In the genomic region with DNA sequence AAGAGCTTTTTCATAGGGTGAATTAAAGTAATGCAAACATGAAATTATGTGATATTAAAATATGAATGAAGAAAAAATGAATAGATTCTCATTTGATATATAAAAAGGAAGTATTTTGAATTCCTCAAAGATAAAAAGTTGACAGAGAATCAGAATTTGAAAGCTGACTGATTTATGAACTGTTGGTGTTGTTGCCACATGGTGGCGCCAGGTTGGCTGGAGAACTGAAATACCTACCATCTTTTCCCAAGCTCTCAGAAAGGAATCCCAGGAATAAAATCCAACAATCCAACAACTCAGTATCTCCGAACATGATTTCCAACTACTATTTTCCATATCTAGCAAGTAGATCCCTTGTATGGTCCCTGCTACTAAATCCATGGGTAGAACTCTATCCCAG, we compare ENCODE assay signal across 11 cellular contexts. TPM values are rescaled to one million over a fixed set of nuclear protein-coding genes. Genes with fewer than 3 reads are reported as not detected.
DNase-seq lines count a peak whose midpoint lies in the region; ATAC-seq and TF ChIP-seq lines count a peak whose summit lies in the region.
"Had no signal": no experiment of that assay in that cellular context is flagged by ENCODE, and none has a peak within 500 bp of the region (broad histone marks: within the 10 kb centered on the region; RNA-seq: fewer than 3 reads in every experiment).

No MANE protein-coding gene starts in this region.

- in situ Hi-C loops in transverse colon (cut with MboI; ENCODE audit: low pct_ligation_motif_present in 1 of 4, low pct_unique_long_range_greater_than_20kb in 1 of 4, low sequenced_read_pairs in 3 of 4) = no loop called here

- H3K9me3 ChIP-seq in heart left ventricle (no peaks in the 10 kb centered on the region), right atrium auricular region (no peaks in the 10 kb centered on the region), PC-9 (ENCODE audit: insufficient read depth, low read depth) (no peaks in the 10 kb centered on the region), transverse colon (no peaks in the 10 kb centered on the region)
- H3K9me3 ChIP-seq in CD8-positive, alpha-beta memory T cell (ENCODE audit: low read length) = no peaks in the 10 kb centered on the region

- H3K36me3 Mint-ChIP-seq in glutamatergic neuron (ENCODE audit: unreplicated experiment) = no peaks in the 10 kb centered on the region
- peaks cover 3% of the 10 kb centered on the region for H3K36me3 Mint-ChIP-seq in activated CD8-positive, alpha-beta T cell treated with anti-CD3 and anti-CD28 coated beads, Interleukin-2, amount 10 ng/mL, durations not matched to agents 7 days and 5 days (ENCODE audit: low read depth)
- H3K36me3 Mint-ChIP-seq in CD8-positive, alpha-beta memory T cell = no peaks in the 10 kb centered on the region
- H3K36me3 Mint-ChIP-seq: CD8-positive, alpha-beta T cell had no signal

- no peak overlapping the region for H3K4me2 ChIP-seq in PC-9

- peaks cover 16% of the 10 kb centered on the region for H3K27me3 Mint-ChIP-seq in glutamatergic neuron (ENCODE audit: unreplicated experiment)
- H3K27me3 Mint-ChIP-seq in activated CD8-positive, alpha-beta T cell treated with anti-CD3 and anti-CD28 coated beads, Interleukin-2, amount 10 ng/mL, durations not matched to agents 7 days and 5 days (ENCODE audit: low read depth) = peaks cover 47% of the 10 kb centered on the region
- peaks cover 37 to 54% of the 10 kb centered on the region in 2 donors for H3K27me3 Mint-ChIP-seq in CD8-positive, alpha-beta memory T cell

- 63 to 72% (median 71%) methylated on average over 2 of the region's 2 CpGs for WGBS in heart left ventricle, 4 donors
- 54 to 56% methylated on average over 1 to 2 of the region's 2 CpGs for WGBS in transverse colon (ENCODE audit: low coverage in 1 of 2), 2 donors

- H3K4me1 Mint-ChIP-seq in glutamatergic neuron (ENCODE audit: low read depth, unreplicated experiment) = peaks cover 17% of the 10 kb centered on the region
- peaks cover 15% of the 10 kb centered on the region for H3K4me1 Mint-ChIP-seq in activated CD8-positive, alpha-beta T cell treated with anti-CD3 and anti-CD28 coated beads, Interleukin-2, amount 10 ng/mL, durations not matched to agents 7 days and 5 days (ENCODE audit: low read depth)
- H3K4me1 Mint-ChIP-seq in CD8-positive, alpha-beta memory T cell = peaks cover 9 to 23% (median 16%) of the 10 kb centered on the region in 3 donors

- H3K4me1 ChIP-seq in heart left ventricle (peaks cover 0 to 21% (median 12%) of the 10 kb centered on the region in 12 donors), right atrium auricular region (peaks cover 0 to 17% of the 10 kb centered on the region in 2 donors), PC-9 (replicated peaks; ENCODE audit: insufficient read depth) (no peaks in the 10 kb centered on the region), transverse colon (peaks cover 14 to 25% (median 16%) of the 10 kb centered on the region in 4 donors)
- H3K4me1 ChIP-seq in CD8-positive, alpha-beta memory T cell (ENCODE audit: insufficient read depth, low read length) = no peaks in the 10 kb centered on the region

- no peak overlapping the region for H2AFZ ChIP-seq in PC-9

- H3K36me3 ChIP-seq in heart left ventricle = no peaks in the 10 kb centered on the region
- no peaks in the 10 kb centered on the region for H3K36me3 ChIP-seq in right atrium auricular region
- no peaks in the 10 kb centered on the region for H3K36me3 ChIP-seq in PC-9 (ENCODE audit: low read depth)
- no peaks in the 10 kb centered on the region for H3K36me3 ChIP-seq in transverse colon
- H3K36me3 ChIP-seq in CD8-positive, alpha-beta memory T cell (ENCODE audit: insufficient read depth, low read length) = no peaks in the 10 kb centered on the region

- H3K4me3 ChIP-seq in heart left ventricle = no peak overlapping the region
- H3K4me3 ChIP-seq in right atrium auricular region = no peak overlapping the region
- no peak overlapping the region for H3K4me3 ChIP-seq in PC-9
- no peak overlapping the region for H3K4me3 ChIP-seq in transverse colon
- H3K4me3 ChIP-seq in CD8-positive, alpha-beta memory T cell (ENCODE audit: low read length) = no peak overlapping the region
- H3K4me3 ChIP-seq: skin epidermis had no signal

- no peak for ATAC-seq in heart left ventricle
- no peak for ATAC-seq in activated CD8-positive, alpha-beta T cell treated with anti-CD3 and anti-CD28 coated beads, Interleukin-2, amount 10 ng/mL, durations not matched to agents 7 days and 5 days
- ATAC-seq: CD8-positive, alpha-beta T cell had no signal

- H3K4me3 Mint-ChIP-seq in glutamatergic neuron (ENCODE audit: unreplicated experiment) = no peak overlapping the region
- no peak overlapping the region for H3K4me3 Mint-ChIP-seq in activated CD8-positive, alpha-beta T cell treated with anti-CD3 and anti-CD28 coated beads, Interleukin-2, amount 10 ng/mL, durations not matched to agents 7 days and 5 days
- no peak overlapping the region for H3K4me3 Mint-ChIP-seq in CD8-positive, alpha-beta memory T cell
- H3K4me3 Mint-ChIP-seq: CD8-positive, alpha-beta T cell had no signal

- H3K27ac Mint-ChIP-seq in glutamatergic neuron (ENCODE audit: unreplicated experiment) = no peak overlapping the region
- H3K27ac Mint-ChIP-seq in activated CD8-positive, alpha-beta T cell treated with anti-CD3 and anti-CD28 coated beads, Interleukin-2, amount 10 ng/mL, durations not matched to agents 7 days and 5 days = no peak overlapping the region
- no peak overlapping the region for H3K27ac Mint-ChIP-seq in CD8-positive, alpha-beta memory T cell
- H3K27ac Mint-ChIP-seq: CD8-positive, alpha-beta T cell had no signal

- H3K27me3 ChIP-seq in heart left ventricle = peaks cover 2 to 51% (median 28%) of the 10 kb centered on the region in 9 donors
- peaks cover 0 to 9% of the 10 kb centered on the region in 2 donors for H3K27me3 ChIP-seq in right atrium auricular region
- H3K27me3 ChIP-seq in PC-9 (ENCODE audit: insufficient read depth, low read depth) = 0 out of 2 replicates have a peak, but pooled peaks cover 3% of the 10 kb centered on the region
- peaks cover 48% of the 10 kb centered on the region for H3K27me3 ChIP-seq in transverse colon
- peaks cover 15% of the 10 kb centered on the region for H3K27me3 ChIP-seq in CD8-positive, alpha-beta memory T cell (ENCODE audit: insufficient read depth, low read length, poor library complexity, severe bottlenecking)

- BruUV-seq in PC-9 (replicated peaks; lab: Mats Ljungman, UMichigan) = no TSS peak

- DNase-seq in heart left ventricle (no peak), right atrium auricular region (ENCODE audit: low spot score) (no peak), PC-9 (no peak), glutamatergic neuron (peak; percentile 36), transverse colon (peak; percentile 36), DMS79 treated with DMSO at 0.1 percent for 48 hours (lab: John Stamatoyannopoulos, UW) (no peak)
- DNase-seq in activated CD8-positive, alpha-beta T cell treated with anti-CD3 and anti-CD28 coated beads, Interleukin-2, amount 10 ng/mL, durations not matched to agents 7 days and 5 days = no peak
- no peak for DNase-seq in CD8-positive, alpha-beta memory T cell
- DNase-seq: CD8-positive, alpha-beta T cell had no signal

- POLR2A ChIA-PET in PC-9 (lab: Charles Lee; ENCODE audit: unreplicated experiment) = no interaction called here
- POLR2A ChIA-PET in activated CD8-positive, alpha-beta T cell treated with anti-CD3 and anti-CD28 coated beads, Interleukin-2, amount 10 ng/mL, durations not matched to agents 7 days and 5 days (lab: Charles Lee) = no interaction called here
- POLR2A ChIA-PET in CD8-positive, alpha-beta memory T cell (lab: Charles Lee) = no interaction called here

- H3K9me3 Mint-ChIP-seq in glutamatergic neuron (ENCODE audit: unreplicated experiment) = peaks cover 7% of the 10 kb centered on the region
- no peaks in the 10 kb centered on the region for H3K9me3 Mint-ChIP-seq in activated CD8-positive, alpha-beta T cell treated with anti-CD3 and anti-CD28 coated beads, Interleukin-2, amount 10 ng/mL, durations not matched to agents 7 days and 5 days (ENCODE audit: insufficient read depth)
- peaks cover 0 to 9% (median 5%) of the 10 kb centered on the region in 5 donors for H3K9me3 Mint-ChIP-seq in CD8-positive, alpha-beta memory T cell
- H3K9me3 Mint-ChIP-seq: CD8-positive, alpha-beta T cell had no signal

- no peaks in the 10 kb centered on the region for H3K79me2 ChIP-seq in PC-9 (ENCODE audit: low read depth)

- H3K27ac ChIP-seq in heart left ventricle = no peak overlapping the region
- no peak overlapping the region for H3K27ac ChIP-seq in right atrium auricular region
- H3K27ac ChIP-seq in PC-9 = no peak overlapping the region
- no peak overlapping the region for H3K27ac ChIP-seq in transverse colon
- no peak overlapping the region for H3K27ac ChIP-seq in CD8-positive, alpha-beta memory T cell (ENCODE audit: low read depth, low read length)
- H3K27ac ChIP-seq: skin epidermis had no signal

- no peak for TF ChIP-seq EP300 in transverse colon (IDR thresholded peaks at IDR 0.05; ENCODE audit: low read depth)

- no peaks in the 10 kb centered on the region for H4K20me1 ChIP-seq in PC-9 (ENCODE audit: insufficient read depth)

- TF ChIP-seq CTCF in heart left ventricle (IDR thresholded peaks at IDR 0.05) (peak in 8 of 12 donors; percentile 7 to 54 (median 34)), right atrium auricular region (IDR thresholded peaks at IDR 0.05) (peak in 1 of 2 donors; percentile 45), PC-9 (conservative IDR thresholded peaks at IDR 0.05) (peak; percentile 38; the same call in 1 of the 2 replicates), glutamatergic neuron (IDR thresholded peaks at IDR 0.05; ENCODE audit: partially characterized antibody, unreplicated experiment) (peak; percentile 60), transverse colon (IDR thresholded peaks at IDR 0.05) (peak; percentile 33 to 51 (median 42))

- H3K9me2 ChIP-seq in PC-9 (ENCODE audit: insufficient read depth) = no peaks in the 10 kb centered on the region

- TF ChIP-seq POLR2A in heart left ventricle (IDR thresholded peaks at IDR 0.05) = no peak
- no peak for TF ChIP-seq POLR2A in transverse colon (IDR thresholded peaks at IDR 0.05)

- H3F3A ChIP-seq in PC-9 (ENCODE audit: insufficient read depth, low read depth) = no peaks in the 10 kb centered on the region

- intact Hi-C loops in heart left ventricle (cut with DNase I) (loop anchor here in 6 of 10 donors (5.0 to 10.0 kb wide), 3 partner anchors 362 to 372 kb away; no protein-coding TSS in a partner anchor), PC-9 (cut with micrococcal nuclease; ENCODE audit: unreplicated experiment) (no loop called here), transverse colon (cut with DNase I; ENCODE audit: low total_unique reads) (no loop called here)

- CTCF ChIA-PET in PC-9 (lab: Charles Lee) = no interaction called here
- CTCF ChIA-PET in activated CD8-positive, alpha-beta T cell treated with anti-CD3 and anti-CD28 coated beads, Interleukin-2, amount 10 ng/mL, durations not matched to agents 7 days and 5 days (lab: Charles Lee) = interaction anchor here (0.8 to 1.7 kb wide), 4 partner anchors 8 to 368 kb away, joined by 3 to 5 read pairs (median 3); no protein-coding TSS in a partner anchor
- CTCF ChIA-PET in CD8-positive, alpha-beta memory T cell (lab: Charles Lee) = no interaction called here

RNA-seq across cellular contexts. Expression of gene MYRIP, which starts 3.1 kb away (rescaled TPM):
- total RNA-seq in heart left ventricle (1 to 10 TPM in 3 of 9 donors, under 1 TPM in 6; 0.49 to 2.2 (median 0.95) TPM), right atrium auricular region (1 to 10 TPM; 4.2 to 7.1 TPM), PC-9 (2021) (not detected in 2 replicates), glutamatergic neuron (ENCODE audit: unreplicated experiment) (1.8 TPM), transverse colon (10 to 100 TPM in 1 of 4 donors, 1 to 10 TPM in 3; 2.6 to 19.7 (median 5.4) TPM)
- under 1 TPM; 0.42 to 0.54 TPM for polyA plus RNA-seq in heart left ventricle
- total RNA-seq in activated CD8-positive, alpha-beta T cell treated with anti-CD3 and anti-CD28 coated beads, Interleukin-2, amount 10 ng/mL, durations not matched to agents 7 days and 5 days = not detected
- not detected for total RNA-seq in CD8-positive, alpha-beta memory T cell
- polyA plus RNA-seq in CD8-positive, alpha-beta memory T cell = not detected
- total RNA-seq: CD8-positive, alpha-beta T cell; T-helper 2 cell treated with Interferon-gamma antibody and Interleukin-4, amounts not matched to agents 100 ng/mL and 5 ng/mL, for 36 hours had no signal

Comparison
In these comparisons a context has a peak if more than half of its experiments do, and no peak if none do; other contexts are left out.
1. DNase-seq: peak in glutamatergic neuron (single experiment) and transverse colon (single experiment); none in heart left ventricle (0 of 5), right atrium auricular region (single experiment), PC-9 (0 of 2), activated CD8-positive, alpha-beta T cell treated with anti-CD3 and anti-CD28 coated beads, Interleukin-2, amount 10 ng/mL, durations not matched to agents 7 days and 5 days (single experiment), DMS79 treated with DMSO at 0.1 percent for 48 hours (single experiment) and CD8-positive, alpha-beta memory T cell (0 of 5).
2. intact Hi-C loops: an anchor here in heart left ventricle (5.0 to 10.0 kb wide); none called in PC-9 and transverse colon.